In the genomic region with DNA sequence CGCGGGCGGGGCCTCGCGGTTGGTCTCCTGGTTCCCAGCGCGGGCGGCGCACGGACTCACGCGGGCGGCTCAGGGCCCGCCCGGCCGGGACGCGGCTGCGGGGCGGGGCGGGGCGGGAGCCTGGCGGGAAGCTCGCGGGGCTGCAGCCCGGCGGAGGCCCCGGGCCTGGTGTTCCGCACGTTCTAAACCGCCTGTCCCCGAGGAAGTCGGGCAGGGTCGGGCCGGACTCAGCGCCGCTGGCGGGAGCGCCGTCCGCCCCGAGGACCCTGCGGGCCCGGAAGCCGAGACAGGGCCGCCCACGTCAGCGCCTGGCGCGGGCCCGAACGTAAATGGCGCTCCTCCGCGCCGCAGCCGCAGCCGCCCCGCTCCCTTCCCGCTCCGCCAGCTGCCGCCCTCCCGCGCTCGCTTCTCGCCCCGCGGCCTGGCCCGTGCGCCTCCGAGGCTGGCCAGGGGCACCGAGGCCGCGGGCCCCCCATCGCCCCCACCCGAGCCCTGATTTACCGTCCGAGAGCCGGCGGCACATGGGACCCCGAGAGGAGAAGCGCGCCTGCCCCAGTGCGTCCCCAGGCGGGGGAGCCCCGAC, we compare ENCODE assay signal across 8 cellular contexts.
DNase-seq lines count a peak whose midpoint lies in the region; ATAC-seq and TF ChIP-seq lines count a peak whose summit lies in the region.

No MANE protein-coding gene starts in this region.

- H3K4me3 ChIP-seq in NT2/D1 (ENCODE audit: insufficient read length, low read depth) (peak overlapping the region; percentile 60), muscle layer of colon (ENCODE audit: low read depth in 1 of 2, low read length in 2 of 2) (peak overlapping the region; percentile 51 to 65)

- H3K27me3 ChIP-seq in NT2/D1 (ENCODE audit: insufficient read depth, insufficient read length): no peaks in the 10 kb centered on the region
- no peaks in the 10 kb centered on the region for H3K27me3 ChIP-seq in muscle layer of colon (ENCODE audit: control insufficient read depth in 1 of 2, insufficient read depth in 2 of 2, low read length in 2 of 2)

- H3K27ac ChIP-seq in muscle layer of colon (ENCODE audit: low read depth, low read length): peak overlapping the region; percentile 97

- peak; percentile 21 for TF ChIP-seq POLR2A in erythroblast (IDR thresholded peaks at IDR 0.05; ENCODE audit: low read length)

- H3K36me3 ChIP-seq in NT2/D1 (ENCODE audit: insufficient read depth, insufficient read length, low read length): peaks cover 51% of the 10 kb centered on the region
- H3K36me3 ChIP-seq in muscle layer of colon (ENCODE audit: insufficient read depth, low read length): peaks cover 4% of the 10 kb centered on the region

- H3K4me1 ChIP-seq in NT2/D1 (ENCODE audit: insufficient read depth, insufficient read length): peaks cover 23% of the 10 kb centered on the region
- H3K4me1 ChIP-seq in muscle layer of colon (ENCODE audit: insufficient read depth, low read length): peaks cover 46% of the 10 kb centered on the region

- peak overlapping the region; percentile 88 for H3K9ac ChIP-seq in NT2/D1 (ENCODE audit: insufficient read length, low read depth)
- H3K9ac ChIP-seq in muscle layer of colon (ENCODE audit: low read length): peak overlapping the region; percentile 77

- ATAC-seq in HG03439 (IDR thresholded peaks at IDR 0.05; ENCODE audit: unreplicated experiment): peak; percentile 54

- DNase-seq in CD1c-positive myeloid dendritic cell (ENCODE audit: extremely low spot score): peak; percentile 95
- DNase-seq in GM19238 (ENCODE audit: insufficient read length, low spot score): peak; percentile 93
- DNase-seq in NT2/D1 (ENCODE audit: low read depth, low spot score): peak; percentile 68
- peak; percentile 72 for DNase-seq in activated T-cell treated with anti-CD3 and anti-CD28 coated beads for 4 hours
- DNase-seq in erythroblast (lab: John Stamatoyannopoulos, UW): peak; percentile 94 to 97
- DNase-seq in stimulated activated CD8-positive, alpha-beta memory T cell treated with anti-CD3 and anti-CD28 coated beads, Interleukin-4, amount 100 ng/mL, for 48 hours: peak; percentile 83

- H3K9me3 ChIP-seq in NT2/D1 (ENCODE audit: insufficient read depth, low read length): peaks cover 29% of the 10 kb centered on the region
- no peaks in the 10 kb centered on the region for H3K9me3 ChIP-seq in muscle layer of colon (ENCODE audit: low read length)

Comparison
In these comparisons a context has a peak if more than half of its experiments do, and no peak if none do; other contexts are left out.
1. Peak in every context shown above with its lines: DNase-seq, ATAC-seq, H3K4me3 ChIP-seq and H3K27ac ChIP-seq.